ENCODE assay signal across 22 cellular contexts in the genomic region with DNA sequence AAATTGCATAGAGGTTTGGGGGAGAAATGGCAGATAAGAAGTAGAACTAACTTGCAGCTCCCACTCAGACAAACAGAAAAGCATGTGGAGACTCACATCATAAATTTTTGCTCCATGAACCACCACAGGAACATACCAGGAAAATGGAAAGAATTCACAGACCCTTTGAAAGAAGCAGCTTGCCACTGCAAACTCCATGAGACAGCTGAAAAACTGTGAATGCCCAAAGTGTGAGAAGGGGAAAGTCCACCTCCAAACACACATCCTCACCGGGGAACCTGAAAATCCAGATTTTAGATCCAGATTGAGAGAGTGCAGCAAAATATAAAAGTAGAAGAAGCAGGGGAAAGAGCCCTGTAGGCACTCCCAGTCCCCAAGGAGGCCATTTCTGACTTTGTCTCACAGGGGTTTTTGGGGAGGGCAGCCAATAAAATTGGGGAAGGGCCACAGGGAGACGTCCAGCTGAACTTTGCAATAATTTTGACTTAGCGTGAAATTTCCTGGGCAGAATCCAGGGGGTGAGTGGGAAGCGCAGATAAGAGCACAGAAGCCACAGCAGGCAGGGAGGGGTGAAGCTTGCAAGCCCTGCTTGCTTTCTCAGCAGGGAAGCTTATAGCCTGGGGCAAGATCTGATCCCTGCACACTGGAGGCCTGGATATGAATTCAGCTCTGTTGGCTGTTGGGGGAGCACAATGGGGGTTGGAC.
DNase-seq lines count a peak whose midpoint lies in the region; ATAC-seq and TF ChIP-seq lines count a peak whose summit lies in the region.
"Had no signal": no experiment of that assay in that cellular context is flagged by ENCODE, and none has a peak within 500 bp of the region (broad histone marks: within the 10 kb centered on the region; RNA-seq: fewer than 3 reads in every experiment).

No MANE protein-coding gene starts in this region.

- H3K9me3 ChIP-seq in right cardiac atrium (ENCODE audit: control insufficient read depth, low read length) (no peaks in the 10 kb centered on the region), left ventricle myocardium inferior (replicated peaks) (peaks cover 24% of the 10 kb centered on the region)

- intact Hi-C loops in right cardiac atrium (cut with DNase I) = no loop called here
- intact Hi-C loops in left ventricle myocardium inferior (cut with micrococcal nuclease) = no loop called here

- TF ChIP-seq CTCF in left ventricle myocardium inferior (IDR thresholded peaks at IDR 0.05; ENCODE audit: borderline replicate concordance) (no peak), VCaP (conservative IDR thresholded peaks at IDR 0.05) (no peak)

- no peak overlapping the region for H3K27ac ChIP-seq in right cardiac atrium (ENCODE audit: low read length)
- no peak overlapping the region for H3K27ac ChIP-seq in left ventricle myocardium inferior (replicated peaks)
- peak overlapping the region; percentile 33; the same call in 1 of the 2 replicates for H3K27ac ChIP-seq in VCaP
- H3K27ac ChIP-seq: body of pancreas had no signal

- no peak overlapping the region for H3K4me3 ChIP-seq in right cardiac atrium (ENCODE audit: low read length)
- H3K4me3 ChIP-seq in left ventricle myocardium inferior = no peak overlapping the region
- H3K4me3 ChIP-seq: body of pancreas, heart left ventricle had no signal

- peak in 1 of 2 donors; percentile 66 for ATAC-seq in right cardiac atrium
- ATAC-seq: body of pancreas; heart left ventricle; stimulated activated naive CD8-positive, alpha-beta T cell treated with anti-CD3 and anti-CD28 coated beads, Interleukin-15, amount 100 ng/mL, for 72 hours had no signal

- 30% methylated on average over 4 of the region's 4 CpGs for WGBS in right cardiac atrium

- H3K36me3 ChIP-seq in left ventricle myocardium inferior = no peaks in the 10 kb centered on the region
- H3K36me3 ChIP-seq: heart left ventricle had no signal

- no peaks in the 10 kb centered on the region for H3K27me3 ChIP-seq in right cardiac atrium (ENCODE audit: control insufficient read depth, insufficient read depth)
- no peaks in the 10 kb centered on the region for H3K27me3 ChIP-seq in left ventricle myocardium inferior (ENCODE audit: low read depth)
- H3K27me3 ChIP-seq: body of pancreas, heart left ventricle had no signal

- H3K4me1 ChIP-seq in right cardiac atrium (ENCODE audit: control insufficient read depth, insufficient read depth, low read length) = peaks cover 2% of the 10 kb centered on the region
- H3K4me1 ChIP-seq in left ventricle myocardium inferior = no peaks in the 10 kb centered on the region
- H3K4me1 ChIP-seq: body of pancreas had no signal

- DNase-seq in right cardiac atrium = peak; percentile 28 to 60 (median 37)
- no peak for DNase-seq in left ventricle myocardium inferior
- peak; percentile 84 for DNase-seq in islet precursor cell
- DNase-seq in NCI-H524 (lab: John Stamatoyannopoulos, UW) = no peak
- no peak for DNase-seq in NCI-H446 (lab: John Stamatoyannopoulos, UW)
- DNase-seq in SKM-1 (lab: John Stamatoyannopoulos, UW; ENCODE audit: unreplicated experiment) = no peak
- no peak for DNase-seq in activated CD4-positive, CD25-positive, alpha-beta regulatory T cell (lab: John Stamatoyannopoulos, UW)
- DNase-seq: ACHN; activated CD4-positive, alpha-beta T cell treated with anti-CD3 and anti-CD28 coated beads, Interleukin-2, amount 10 ng/mL, durations not matched to agents 24 days and 14 days; activated naive CD4-positive, alpha-beta T cell treated with Interleukin-2 at 50 U/mL for 16 hours; activated T-cell treated with anti-CD3 and anti-CD28 coated beads for 4 hours; body of pancreas; CD4-positive, alpha-beta memory T cell; dermis blood vessel endothelial cell; erythroblast; kidney glomerular epithelial cell; NCI-H1092; posterior cingulate gyrus; SHP77 treated with DMSO at 0.1 percent for 48 hours; stimulated activated naive CD8-positive, alpha-beta T cell treated with anti-CD3 and anti-CD28 coated beads, Interleukin-15, amount 100 ng/mL, for 72 hours had no signal

Comparison
In these comparisons a context has a peak if more than half of its experiments do, and no peak if none do; other contexts are left out.
1. DNase-seq: peak in right cardiac atrium (3 of 3) and islet precursor cell (single experiment); none in left ventricle myocardium inferior (single experiment), NCI-H524 (0 of 2), NCI-H446 (0 of 2), SKM-1 (single experiment) and activated CD4-positive, CD25-positive, alpha-beta regulatory T cell (0 of 4).